ENCODE assay signal across 9 cellular contexts in the genomic region with DNA sequence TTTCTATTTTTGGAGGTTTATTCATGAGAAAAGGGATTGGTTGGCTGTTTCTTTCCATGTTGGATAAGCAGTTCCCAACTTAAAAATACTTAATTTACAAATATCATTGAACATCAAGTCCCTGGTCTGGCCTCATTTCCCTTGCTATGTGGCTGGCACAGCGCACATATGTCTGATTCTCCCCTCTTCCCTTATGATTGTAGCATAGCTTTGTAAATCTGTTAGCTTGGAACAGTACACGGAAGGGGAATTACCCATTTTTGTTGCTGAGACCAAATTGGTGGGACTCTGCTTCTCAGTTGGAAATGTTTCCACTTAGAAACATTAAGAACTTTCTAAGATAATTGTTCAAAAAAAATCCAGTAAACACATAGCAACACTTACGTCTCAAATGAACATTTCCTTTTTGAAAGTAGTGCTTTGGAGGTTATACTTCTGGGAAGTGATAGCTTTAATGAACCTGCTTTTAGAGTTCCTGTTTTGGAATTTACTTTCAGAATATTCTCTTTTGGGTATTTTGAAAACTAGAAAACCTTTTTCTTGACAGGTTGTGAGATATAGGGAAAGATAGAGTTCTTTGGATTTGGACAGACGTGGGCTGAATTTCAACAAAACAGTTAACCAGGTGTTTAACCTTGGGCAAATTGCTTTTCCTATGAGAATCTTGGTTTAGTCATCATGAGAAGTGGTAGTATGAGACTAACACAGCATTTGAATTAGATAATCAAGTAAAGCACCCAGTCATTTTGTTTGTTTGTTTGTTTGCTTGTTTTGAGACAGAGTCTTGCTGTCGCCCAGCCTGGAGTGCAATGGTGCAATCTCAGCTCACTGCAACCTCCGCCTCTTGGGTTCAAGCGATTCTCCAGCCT. TPM values are rescaled to one million over a fixed set of nuclear protein-coding genes. Genes with fewer than 3 reads are reported as not detected.
A peak's percentile ranks its signal among the peaks of the same experiment; 100 is the strongest.
DNase-seq lines count a peak whose midpoint lies in the region; ATAC-seq and TF ChIP-seq lines count a peak whose summit lies in the region.
"Had no signal": no experiment of that assay in that cellular context is flagged by ENCODE, and none has a peak within 500 bp of the region (broad histone marks: within the 10 kb centered on the region; RNA-seq: fewer than 3 reads in every experiment).

No MANE protein-coding gene starts in this region.

- peaks cover 46% of the 10 kb centered on the region for H3K4me1 Mint-ChIP-seq in activated T-helper 2 cell treated with anti-CD3 and anti-CD28 coated beads, Interferon-gamma antibody, Interleukin-2, Interleukin-4, amounts not matched to agents 10 μg/mL and 5 μg/mL and 100 μg/mL, durations not matched to agents 14 hours and 24 hours and 36 hours (ENCODE audit: low read depth)
- H3K4me1 Mint-ChIP-seq in naive thymus-derived CD8-positive, alpha-beta T cell: peaks cover 30 to 83% (median 68%) of the 10 kb centered on the region in 4 donors
- H3K4me1 Mint-ChIP-seq in mesothelial cell of epicardium: peaks cover 17% of the 10 kb centered on the region

- no peak for TF ChIP-seq CTCF in mesothelial cell of epicardium (IDR thresholded peaks at IDR 0.05; ENCODE audit: unreplicated experiment)

- peaks cover 3% of the 10 kb centered on the region for H3K36me3 Mint-ChIP-seq in activated T-helper 2 cell treated with anti-CD3 and anti-CD28 coated beads, Interferon-gamma antibody, Interleukin-2, Interleukin-4, amounts not matched to agents 10 μg/mL and 5 μg/mL and 100 μg/mL, durations not matched to agents 14 hours and 24 hours and 36 hours (ENCODE audit: low read depth)
- peaks cover 0 to 4% (median 3%) of the 10 kb centered on the region in 3 donors for H3K36me3 Mint-ChIP-seq in naive thymus-derived CD8-positive, alpha-beta T cell
- H3K36me3 Mint-ChIP-seq in mesothelial cell of epicardium: peaks cover 3% of the 10 kb centered on the region

- intact Hi-C loops in activated T-helper 2 cell treated with anti-CD3 and anti-CD28 coated beads, Interferon-gamma antibody, Interleukin-2, Interleukin-4, amounts not matched to agents 10 μg/mL and 5 μg/mL and 100 μg/mL, durations not matched to agents 14 hours and 24 hours and 36 hours (cut with micrococcal nuclease): loop anchor here (2.0 kb wide), 1 partner anchor 21 kb away; no protein-coding TSS in a partner anchor

- no peaks in the 10 kb centered on the region for H3K9me3 Mint-ChIP-seq in activated T-helper 2 cell treated with anti-CD3 and anti-CD28 coated beads, Interferon-gamma antibody, Interleukin-2, Interleukin-4, amounts not matched to agents 10 μg/mL and 5 μg/mL and 100 μg/mL, durations not matched to agents 14 hours and 24 hours and 36 hours
- no peaks in the 10 kb centered on the region for H3K9me3 Mint-ChIP-seq in naive thymus-derived CD8-positive, alpha-beta T cell
- no peaks in the 10 kb centered on the region for H3K9me3 Mint-ChIP-seq in mesothelial cell of epicardium

- H3K27me3 Mint-ChIP-seq in activated T-helper 2 cell treated with anti-CD3 and anti-CD28 coated beads, Interferon-gamma antibody, Interleukin-2, Interleukin-4, amounts not matched to agents 10 μg/mL and 5 μg/mL and 100 μg/mL, durations not matched to agents 14 hours and 24 hours and 36 hours (ENCODE audit: low read depth): no peaks in the 10 kb centered on the region
- H3K27me3 Mint-ChIP-seq in naive thymus-derived CD8-positive, alpha-beta T cell: no peaks in the 10 kb centered on the region
- no peaks in the 10 kb centered on the region for H3K27me3 Mint-ChIP-seq in mesothelial cell of epicardium (ENCODE audit: low read depth)

- H3K27ac Mint-ChIP-seq in activated T-helper 2 cell treated with anti-CD3 and anti-CD28 coated beads, Interferon-gamma antibody, Interleukin-2, Interleukin-4, amounts not matched to agents 10 μg/mL and 5 μg/mL and 100 μg/mL, durations not matched to agents 14 hours and 24 hours and 36 hours: peak overlapping the region; percentile 23
- H3K27ac Mint-ChIP-seq in naive thymus-derived CD8-positive, alpha-beta T cell: peak overlapping the region in 6 of 10 donors; percentile 27 to 65 (median 50)
- H3K27ac Mint-ChIP-seq in mesothelial cell of epicardium: no peak overlapping the region

- no peak overlapping the region for H3K4me3 Mint-ChIP-seq in activated T-helper 2 cell treated with anti-CD3 and anti-CD28 coated beads, Interferon-gamma antibody, Interleukin-2, Interleukin-4, amounts not matched to agents 10 μg/mL and 5 μg/mL and 100 μg/mL, durations not matched to agents 14 hours and 24 hours and 36 hours (ENCODE audit: low read depth)
- H3K4me3 Mint-ChIP-seq in naive thymus-derived CD8-positive, alpha-beta T cell: peak overlapping the region in 3 of 10 donors; percentile 12 to 26 (median 25)
- no peak overlapping the region for H3K4me3 Mint-ChIP-seq in mesothelial cell of epicardium

- POLR2A ChIA-PET in naive thymus-derived CD8-positive, alpha-beta T cell (lab: Charles Lee): interaction anchor here (1.0 kb wide), 1 partner anchor 48 kb away, joined by 3 read pairs; the partner anchor contains the start of gene STIM2

- ATAC-seq in GM18870 (IDR thresholded peaks at IDR 0.05; ENCODE audit: unreplicated experiment) (peak; percentile 57), HG03135 (IDR thresholded peaks at IDR 0.05; ENCODE audit: unreplicated experiment) (no peak)
- ATAC-seq in naive thymus-derived CD8-positive, alpha-beta T cell: no peak

- DNase-seq in CD1c-positive myeloid dendritic cell (ENCODE audit: extremely low spot score) (peak; percentile 50), mesothelial cell of epicardium (ENCODE audit: low spot score in 2 of 2, unreplicated experiment in 2 of 2) (no peak), amygdala (lab: John Stamatoyannopoulos, UW) (no peak), retina (no peak)
- no peak for DNase-seq in activated T-helper 2 cell treated with anti-CD3 and anti-CD28 coated beads, Interferon-gamma antibody, Interleukin-2, Interleukin-4, amounts not matched to agents 10 μg/mL and 5 μg/mL and 100 μg/mL, durations not matched to agents 14 hours and 24 hours and 36 hours (ENCODE audit: low spot score)
- DNase-seq in naive thymus-derived CD8-positive, alpha-beta T cell: no peak
- DNase-seq: effector memory CD4-positive, alpha-beta T cell had no signal

RNA-seq across cellular contexts. Expression of gene STIM2, which starts 47.3 kb away (rescaled TPM):
- total RNA-seq in activated T-helper 2 cell treated with anti-CD3 and anti-CD28 coated beads, Interferon-gamma antibody, Interleukin-2, Interleukin-4, amounts not matched to agents 10 μg/mL and 5 μg/mL and 100 μg/mL, durations not matched to agents 14 hours and 24 hours and 36 hours: 35.5 and 37.1 TPM in 2 replicates
- total RNA-seq in naive thymus-derived CD8-positive, alpha-beta T cell: 100 to 1,000 TPM; 105 TPM
- polyA plus RNA-seq in naive thymus-derived CD8-positive, alpha-beta T cell: 10 to 100 TPM; 22.2 to 35.4 (median 33.0) TPM
- 51.0 to 52.9 TPM (median 52.5 TPM) in 3 replicates for total RNA-seq in mesothelial cell of epicardium
